ENCODE assay signal across 24 cellular contexts in genomic region chr10:43864622-43865021, GRCh38.
DNase-seq lines count a peak whose midpoint lies in the region; ATAC-seq and TF ChIP-seq lines count a peak whose summit lies in the region.
"Had no signal": no experiment of that assay in that cellular context is flagged by ENCODE, and none has a peak within 500 bp of the region (broad histone marks: within the 10 kb centered on the region; RNA-seq: fewer than 3 reads in every experiment).

No MANE protein-coding gene starts in this region.

- no peak for DNase-seq in HFFc6
- no peak for DNase-seq in colonic mucosa
- no peak for DNase-seq in hepatocyte (ENCODE audit: low spot score)
- no peak for DNase-seq in amygdala (lab: John Stamatoyannopoulos, UW)
- no peak for DNase-seq in activated effector memory CD4-positive, alpha-beta T cell treated with Interleukin-2 at 50 U/mL for 16 hours
- DNase-seq: activated CD4-positive, CD25-positive, alpha-beta regulatory T cell; activated naive CD4-positive, alpha-beta T cell treated with anti-CD3 and anti-CD28 coated beads, Interleukin-2, amount 10 ng/mL, durations not matched to agents 7 days and 5 days; activated T-cell treated with anti-CD3 and anti-CD28 coated beads, Interleukin-2, amount 50 U/mL, for 4 hours; aorta; cerebellar nuclear complex; DMS 273 treated with DMSO at 0.1 percent for 48 hours; erythroblast; H9; MV-4-11; naive B cell; NCI-H1694; NCI-H2227 treated with DMSO at 0.1 percent for 48 hours had no signal

- H3K9me3 Mint-ChIP-seq in HFFc6, result no peaks in the 10 kb centered on the region
- H3K9me3 Mint-ChIP-seq: activated CD4-positive, alpha-beta memory T cell treated with anti-CD3 and anti-CD28 coated beads, Interleukin-2, amount 10 ng/mL, durations not matched to agents 7 days and 5 days; activated naive CD4-positive, alpha-beta T cell treated with anti-CD3 and anti-CD28 coated beads, Interleukin-2, amount 10 ng/mL, durations not matched to agents 7 days and 5 days; activated T-cell treated with anti-CD3 and anti-CD28 coated beads, Interleukin-2, amount 50 U/mL, for 4 hours; CD14-positive monocyte; H9 had no signal

- H3K4me1 Mint-ChIP-seq in HFFc6 (ENCODE audit: low read depth), result peaks cover 86% of the 10 kb centered on the region
- H3K4me1 Mint-ChIP-seq: activated CD4-positive, alpha-beta memory T cell treated with anti-CD3 and anti-CD28 coated beads, Interleukin-2, amount 10 ng/mL, durations not matched to agents 7 days and 5 days; CD14-positive monocyte; naive B cell had no signal

- ATAC-seq in HG03432 (IDR thresholded peaks at IDR 0.05; ENCODE audit: unreplicated experiment), result no peak
- ATAC-seq in GM21423 (IDR thresholded peaks at IDR 0.05; ENCODE audit: unreplicated experiment), result no peak
- ATAC-seq: activated T-cell treated with anti-CD3 and anti-CD28 coated beads, Interleukin-2, amount 50 U/mL, for 4 hours had no signal

- 97% methylated on average over 7 of the region's 7 CpGs for WGBS in hepatocyte (ENCODE audit: low lambda C conversion rate, missing lambda C conversion rate)

- H3K27me3 Mint-ChIP-seq in HFFc6 (ENCODE audit: insufficient read depth), result no peaks in the 10 kb centered on the region; the same call in 1 of the 2 replicates
- H3K27me3 Mint-ChIP-seq: activated CD4-positive, alpha-beta memory T cell treated with anti-CD3 and anti-CD28 coated beads, Interleukin-2, amount 10 ng/mL, durations not matched to agents 7 days and 5 days had no signal

- H3K36me3 Mint-ChIP-seq in HFFc6 (ENCODE audit: low read depth), result peaks cover 2% of the 10 kb centered on the region; the same call in 1 of the 2 replicates
- H3K36me3 Mint-ChIP-seq: activated naive CD4-positive, alpha-beta T cell treated with anti-CD3 and anti-CD28 coated beads, Interleukin-2, amount 10 ng/mL, durations not matched to agents 7 days and 5 days; CD14-positive monocyte; naive B cell had no signal

- peaks cover 5% of the 10 kb centered on the region for H3K4me1 ChIP-seq in colonic mucosa
- H3K4me1 ChIP-seq in hepatocyte (ENCODE audit: insufficient read depth), result peaks cover 37% of the 10 kb centered on the region
- peaks cover 18 to 31% (median 27%) of the 10 kb centered on the region in 3 donors for H3K4me1 ChIP-seq in skeletal muscle tissue (ENCODE audit: control insufficient read depth in 3 of 3, insufficient read depth in 3 of 3, low read length in 3 of 3)

- no peaks in the 10 kb centered on the region for H3K36me3 ChIP-seq in colonic mucosa
- no peaks in the 10 kb centered on the region for H3K36me3 ChIP-seq in hepatocyte (replicated peaks; ENCODE audit: insufficient read depth, low read depth)
- H3K36me3 ChIP-seq in skeletal muscle tissue (ENCODE audit: control insufficient read depth in 3 of 3, insufficient read depth in 3 of 3, low read length in 3 of 3), result no peaks in the 10 kb centered on the region

- H4K20me1 ChIP-seq in hepatocyte (ENCODE audit: insufficient read depth, poor library complexity, severe bottlenecking), result no peaks in the 10 kb centered on the region

- H3K79me2 ChIP-seq in hepatocyte, result no peaks in the 10 kb centered on the region

- H3K27ac ChIP-seq in colonic mucosa (peak overlapping the region; percentile 58), hepatocyte (peak overlapping the region; percentile 69), skeletal muscle tissue (ENCODE audit: low read depth, low read length) (peak overlapping the region; percentile 77)
- H3K27ac ChIP-seq: KMS-11, RWPE1 had no signal

- H3K4me3 Mint-ChIP-seq in HFFc6, result no peak overlapping the region
- H3K4me3 Mint-ChIP-seq: activated CD4-positive, alpha-beta memory T cell treated with anti-CD3 and anti-CD28 coated beads, Interleukin-2, amount 10 ng/mL, durations not matched to agents 7 days and 5 days; activated naive CD4-positive, alpha-beta T cell treated with anti-CD3 and anti-CD28 coated beads, Interleukin-2, amount 10 ng/mL, durations not matched to agents 7 days and 5 days; activated T-cell treated with anti-CD3 and anti-CD28 coated beads, Interleukin-2, amount 50 U/mL, for 4 hours; CD14-positive monocyte; H9; naive B cell had no signal

- no peak overlapping the region for H3K4me3 ChIP-seq in colonic mucosa
- H3K4me3 ChIP-seq in hepatocyte, result no peak overlapping the region
- H3K4me3 ChIP-seq in skeletal muscle tissue (ENCODE audit: low read length in 3 of 3), result no peak overlapping the region

- TF ChIP-seq CTCF in HFFc6 (IDR thresholded peaks at IDR 0.05) (no peak), colonic mucosa (IDR thresholded peaks at IDR 0.05) (no peak), hepatocyte (IDR thresholded peaks at IDR 0.05; ENCODE audit: poor library complexity) (no peak)

- H3K27ac Mint-ChIP-seq in HFFc6, result peak overlapping the region; percentile 92
- H3K27ac Mint-ChIP-seq: activated CD4-positive, alpha-beta memory T cell treated with anti-CD3 and anti-CD28 coated beads, Interleukin-2, amount 10 ng/mL, durations not matched to agents 7 days and 5 days; activated naive CD4-positive, alpha-beta T cell treated with anti-CD3 and anti-CD28 coated beads, Interleukin-2, amount 10 ng/mL, durations not matched to agents 7 days and 5 days; H9; naive B cell had no signal

- H3K9me3 ChIP-seq in colonic mucosa (no peaks in the 10 kb centered on the region), hepatocyte (ENCODE audit: low read depth) (no peaks in the 10 kb centered on the region), skeletal muscle tissue (ENCODE audit: control insufficient read depth in 3 of 3, low read length in 3 of 3) (no peaks in the 10 kb centered on the region)

- no peaks in the 10 kb centered on the region for H3K27me3 ChIP-seq in colonic mucosa
- no peaks in the 10 kb centered on the region for H3K27me3 ChIP-seq in hepatocyte
- H3K27me3 ChIP-seq in skeletal muscle tissue (ENCODE audit: control insufficient read depth in 3 of 3, insufficient read depth in 3 of 3, low read length in 3 of 3), result no peaks in the 10 kb centered on the region

- no peaks in the 10 kb centered on the region for H3K9me2 ChIP-seq in hepatocyte (replicated peaks; ENCODE audit: insufficient read depth)

- H3K9ac ChIP-seq in colonic mucosa (ENCODE audit: low read depth in 2 of 2, low read length in 2 of 2) (no peak overlapping the region), skeletal muscle tissue (ENCODE audit: low read depth in 1 of 3, low read length in 3 of 3) (no peak overlapping the region)
- H3K9ac ChIP-seq: KMS-11 had no signal

- intact Hi-C loops in colonic mucosa (cut with DNase I), result no loop called here

- no peak overlapping the region for H2AFZ ChIP-seq in hepatocyte

- H3K4me2 ChIP-seq in hepatocyte, result no peak overlapping the region
- H3K4me2 ChIP-seq: KMS-11 had no signal
